Comparison of ENCODE assay signal across 8 cellular contexts in genomic region chr10:100006241-100006886, GRCh38. TPM values are rescaled to one million over a fixed set of nuclear protein-coding genes. Genes with fewer than 3 reads are reported as not detected.
DNase-seq lines count a peak whose midpoint lies in the region; ATAC-seq, FAIRE-seq and TF ChIP-seq lines count a peak whose summit lies in the region.

No MANE protein-coding gene starts in this region.

- peak; percentile 83 for FAIRE-seq in HTR-8/SVneo (lab: Jason Lieb, UNC)

- intact Hi-C loops in ascending aorta (cut with DNase I), result loop anchor here (10.0 kb wide), 2 partner anchors 92 to 382 kb away; partner anchors contain the start of gene SLC25A28

- H3K27me3 ChIP-seq in ascending aorta, result no peaks in the 10 kb centered on the region
- no peaks in the 10 kb centered on the region for H3K27me3 ChIP-seq in WERI-Rb-1 (ENCODE audit: insufficient read depth, low read depth, severe bottlenecking)

- peaks cover 3 to 19% of the 10 kb centered on the region in 2 donors for H3K4me1 ChIP-seq in ascending aorta

- H3K4me3 ChIP-seq in ascending aorta (no peak overlapping the region), WERI-Rb-1 (ENCODE audit: low read depth, low read length) (no peak overlapping the region)

- DNase-seq in DMS53 treated with DMSO at 0.1 percent for 48 hours (lab: John Stamatoyannopoulos, UW; ENCODE audit: unreplicated experiment), result peak; percentile 62
- peak; percentile 79 for DNase-seq in HTR-8/SVneo (ENCODE audit: insufficient read length, low spot score)
- no peak for DNase-seq in ascending aorta (ENCODE audit: low spot score in 2 of 2)
- DNase-seq in lung microvascular endothelial cell (ENCODE audit: low read depth in 2 of 2), result peak; percentile 78 to 96
- DNase-seq in activated effector memory CD4-positive, alpha-beta T cell treated with Interleukin-2 at 50 U/mL for 16 hours, result no peak
- no peak for DNase-seq in WERI-Rb-1
- DNase-seq in DMS153 treated with DMSO at 0.1 percent for 48 hours (lab: John Stamatoyannopoulos, UW; ENCODE audit: unreplicated experiment), result no peak

- H3K9me3 ChIP-seq in ascending aorta (no peaks in the 10 kb centered on the region), WERI-Rb-1 (ENCODE audit: severe bottlenecking) (no peaks in the 10 kb centered on the region)

- ATAC-seq in GM21367 (IDR thresholded peaks at IDR 0.05; ENCODE audit: unreplicated experiment), result no peak

- TF ChIP-seq CTCF in ascending aorta (IDR thresholded peaks at IDR 0.05), result no peak
- TF ChIP-seq CTCF in WERI-Rb-1 (IDR thresholded peaks at IDR 0.05; ENCODE audit: low read depth, low read length), result no peak

- H3K27ac ChIP-seq in ascending aorta, result peak overlapping the region; percentile 48
- H3K27ac ChIP-seq in WERI-Rb-1, result no peak overlapping the region

- H3K36me3 ChIP-seq in ascending aorta (no peaks in the 10 kb centered on the region), WERI-Rb-1 (no peaks in the 10 kb centered on the region)

RNA-seq across cellular contexts. Expression of gene DNMBP, which starts 3.4 kb away (rescaled TPM):
- total RNA-seq in ascending aorta (15.9 TPM), lung microvascular endothelial cell (20.5 and 31.7 TPM in 2 replicates)

Comparison
In these comparisons a context has a peak if more than half of its experiments do, and no peak if none do; other contexts are left out.
1. DNase-seq: peak in DMS53 treated with DMSO at 0.1 percent for 48 hours (single experiment), HTR-8/SVneo (single experiment) and lung microvascular endothelial cell (2 of 2); none in ascending aorta (0 of 2), activated effector memory CD4-positive, alpha-beta T cell treated with Interleukin-2 at 50 U/mL for 16 hours (single experiment), WERI-Rb-1 (single experiment) and DMS153 treated with DMSO at 0.1 percent for 48 hours (single experiment).